ENCODE assay signal across 2 cellular contexts in the genomic region with DNA sequence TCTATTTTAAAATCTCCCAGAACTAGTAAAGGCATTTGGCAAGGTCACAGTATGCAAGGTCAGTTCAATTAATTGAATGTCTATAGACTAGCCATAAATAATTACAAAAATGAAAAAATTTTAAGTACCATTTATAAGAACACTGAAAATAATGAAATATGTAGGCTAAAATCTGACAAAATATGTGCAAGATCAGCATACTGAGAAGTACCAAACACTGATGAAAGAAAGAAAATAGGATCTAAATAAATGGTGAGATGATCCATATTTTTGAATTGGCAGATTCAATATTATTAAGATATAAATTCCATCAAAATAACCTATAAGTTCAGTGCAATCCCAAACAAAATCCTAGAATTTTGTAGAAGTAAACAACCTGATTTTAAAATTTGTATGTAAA.
TF ChIP-seq lines count a peak whose summit lies in the region.

No MANE protein-coding gene starts in this region.

TF ChIP-seq in HepG2, 621 proteins besides CTCF, POLR2A, EP300 and RAD21:
- no peak for TF ChIP-seq GATAD2A (CRISPR knock-in tag; IDR thresholded peaks at IDR 0.05)
- TF ChIP-seq ZNF598 (CRISPR knock-in tag; IDR thresholded peaks at IDR 0.05; ENCODE audit: borderline replicate concordance), result no peak
- no peak for TF ChIP-seq YEATS4 (CRISPR knock-in tag; IDR thresholded peaks at IDR 0.05; ENCODE audit: borderline replicate concordance)
- no peak for TF ChIP-seq IRF2 (CRISPR knock-in tag; IDR thresholded peaks at IDR 0.05)
- TF ChIP-seq MAFF (IDR thresholded peaks at IDR 0.05; ENCODE audit: low read depth, low read length), result peak; percentile 54; the same call in 1 of the 2 replicates
- no peak for TF ChIP-seq SNAPC2 (CRISPR knock-in tag; IDR thresholded peaks at IDR 0.05)
- TF ChIP-seq, protein P1, sequence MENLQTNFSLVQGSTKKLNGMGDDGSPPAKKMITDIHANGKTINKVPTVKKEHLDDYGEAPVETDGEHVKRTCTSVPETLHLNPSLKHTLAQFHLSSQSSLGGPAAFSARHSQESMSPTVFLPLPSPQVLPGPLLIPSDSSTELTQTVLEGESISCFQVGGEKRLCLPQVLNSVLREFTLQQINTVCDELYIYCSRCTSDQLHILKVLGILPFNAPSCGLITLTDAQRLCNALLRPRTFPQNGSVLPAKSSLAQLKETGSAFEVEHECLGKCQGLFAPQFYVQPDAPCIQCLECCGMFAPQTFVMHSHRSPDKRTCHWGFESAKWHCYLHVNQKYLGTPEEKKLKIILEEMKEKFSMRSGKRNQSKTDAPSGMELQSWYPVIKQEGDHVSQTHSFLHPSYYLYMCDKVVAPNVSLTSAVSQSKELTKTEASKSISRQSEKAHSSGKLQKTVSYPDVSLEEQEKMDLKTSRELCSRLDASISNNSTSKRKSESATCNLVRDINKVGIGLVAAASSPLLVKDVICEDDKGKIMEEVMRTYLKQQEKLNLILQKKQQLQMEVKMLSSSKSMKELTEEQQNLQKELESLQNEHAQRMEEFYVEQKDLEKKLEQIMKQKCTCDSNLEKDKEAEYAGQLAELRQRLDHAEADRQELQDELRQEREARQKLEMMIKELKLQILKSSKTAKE (CRISPR knock-in tag; IDR thresholded peaks at IDR 0.05; ENCODE audit: borderline replicate concordance), result no peak
- no peak for TF ChIP-seq SALL2 (CRISPR knock-in tag; IDR thresholded peaks at IDR 0.05)
- no peak for TF ChIP-seq ZNF776 (CRISPR knock-in tag; IDR thresholded peaks at IDR 0.05)
- TF ChIP-seq TBX3 (IDR thresholded peaks at IDR 0.05; ENCODE audit: borderline replicate concordance), result no peak
- TF ChIP-seq MAFK (conservative IDR thresholded peaks at IDR 0.05 in 1 of 2, IDR thresholded peaks at IDR 0.05 in 1 of 2; ENCODE audit: low read length in 2 of 2), result peak; percentile 84 to 88
- TF ChIP-seq ZMAT3 (CRISPR knock-in tag; conservative IDR thresholded peaks at IDR 0.05), result no peak
- TF ChIP-seq ZNF879 (CRISPR knock-in tag; IDR thresholded peaks at IDR 0.05), result no peak
- no peak for TF ChIP-seq ZNF619 (CRISPR knock-in tag; IDR thresholded peaks at IDR 0.05)
- TF ChIP-seq, protein P2, sequence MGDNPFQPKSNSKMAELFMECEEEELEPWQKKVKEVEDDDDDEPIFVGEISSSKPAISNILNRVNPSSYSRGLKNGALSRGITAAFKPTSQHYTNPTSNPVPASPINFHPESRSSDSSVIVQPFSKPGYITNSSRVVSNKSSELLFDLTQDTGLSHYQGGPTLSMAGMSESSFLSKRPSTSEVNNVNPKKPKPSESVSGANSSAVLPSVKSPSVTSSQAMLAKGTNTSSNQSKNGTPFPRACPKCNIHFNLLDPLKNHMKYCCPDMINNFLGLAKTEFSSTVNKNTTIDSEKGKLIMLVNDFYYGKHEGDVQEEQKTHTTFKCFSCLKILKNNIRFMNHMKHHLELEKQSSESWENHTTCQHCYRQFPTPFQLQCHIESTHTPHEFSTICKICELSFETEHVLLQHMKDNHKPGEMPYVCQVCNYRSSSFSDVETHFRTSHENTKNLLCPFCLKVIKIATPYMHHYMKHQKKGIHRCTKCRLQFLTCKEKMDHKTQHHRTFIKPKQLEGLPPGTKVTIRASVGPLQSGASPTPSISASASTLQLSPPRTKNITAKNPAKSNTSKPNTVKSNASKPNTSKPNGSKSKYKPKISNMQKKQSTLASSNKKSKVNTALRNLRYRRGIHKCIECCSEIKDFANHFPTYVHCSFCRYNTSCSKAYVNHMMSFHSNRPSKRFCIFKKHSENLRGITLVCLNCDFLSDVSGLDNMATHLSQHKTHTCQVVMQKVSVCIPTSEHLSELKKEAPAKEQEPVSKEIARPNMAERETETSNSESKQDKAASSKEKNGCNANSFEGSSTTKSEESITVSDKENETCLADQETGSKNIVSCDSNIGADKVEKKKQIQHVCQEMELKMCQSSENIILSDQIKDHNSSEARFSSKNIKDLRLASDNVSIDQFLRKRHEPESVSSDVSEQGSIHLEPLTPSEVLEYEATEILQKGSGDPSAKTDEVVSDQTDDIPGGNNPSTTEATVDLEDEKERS (CRISPR knock-in tag; IDR thresholded peaks at IDR 0.05), result no peak
- no peak for TF ChIP-seq THAP7 (CRISPR knock-in tag; IDR thresholded peaks at IDR 0.05)

TF ChIP-seq in IMR-90, 13 proteins besides CTCF, POLR2A, EP300 and RAD21:
- TF ChIP-seq CEBPB (IDR thresholded peaks at IDR 0.05; ENCODE audit: low read depth, low read length) (no peak), MAFK (IDR thresholded peaks at IDR 0.05; ENCODE audit: low read depth, low read length) (peak; percentile 64), SMC3 (IDR thresholded peaks at IDR 0.05; ENCODE audit: low read depth, low read length) (no peak), MAZ (IDR thresholded peaks at IDR 0.05; ENCODE audit: borderline replicate concordance, low read depth, low read length) (no peak), RFX5 (IDR thresholded peaks at IDR 0.05; ENCODE audit: low read depth, low read length) (no peak), CHD1 (IDR thresholded peaks at IDR 0.05; ENCODE audit: low read depth, low read length) (no peak)
